Comparison of ENCODE assay signal across 8 cellular contexts in genomic region chr6:135970750-135971149, GRCh38.
"Had no signal": no experiment of that assay in that cellular context is flagged by ENCODE, and none has a peak within 500 bp of the region (broad histone marks: within the 10 kb centered on the region; RNA-seq: fewer than 3 reads in every experiment).

No MANE protein-coding gene starts in this region.

- DNase-seq: GDM1, GF-D8 had no signal

- FAIRE-seq: G401.6, GM12878, GM12891, GM12892, GM18507, GM19239 had no signal

- ATAC-seq: GM12878 had no signal

- H3K4me3 ChIP-seq: GM12878 had no signal
